ENCODE assay signal across 1 cellular context in the genomic region with DNA sequence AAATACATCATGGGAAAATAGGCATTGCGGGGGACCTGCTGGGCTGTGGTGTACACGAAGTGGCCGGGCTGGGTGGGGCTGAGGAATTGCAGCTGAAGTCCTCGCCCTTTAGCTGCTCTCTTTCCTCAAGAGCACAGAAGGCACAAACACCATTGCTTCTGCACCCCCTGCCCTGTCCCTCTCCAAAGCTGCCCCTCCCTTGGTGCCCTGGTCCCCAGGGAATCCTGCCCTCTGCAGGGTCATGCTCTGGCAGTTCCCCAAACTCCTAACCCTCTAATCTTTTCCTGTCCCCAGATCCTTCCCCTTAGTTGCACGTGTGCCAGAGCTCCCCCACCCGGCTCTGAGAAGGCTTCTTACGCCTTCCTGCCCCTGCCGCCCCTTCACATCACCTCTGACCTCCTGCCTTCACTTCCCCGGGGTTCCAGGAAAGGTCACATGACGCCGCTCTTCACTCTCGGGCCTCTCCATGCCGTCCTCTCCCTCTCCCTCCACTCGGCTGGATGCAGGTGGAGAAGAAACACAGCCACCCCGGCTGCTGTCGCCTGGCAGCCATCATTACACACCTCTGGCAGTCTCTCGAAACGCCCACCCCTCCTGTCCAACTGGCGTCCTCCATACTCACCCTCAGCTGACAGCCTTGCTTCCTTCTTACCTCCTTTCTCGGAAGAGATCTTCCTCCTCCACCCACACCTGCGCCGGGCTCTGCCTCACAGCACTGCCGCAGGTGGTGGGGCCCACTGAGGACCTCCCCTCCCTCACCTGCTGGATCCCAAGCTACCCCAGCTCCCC.
TF ChIP-seq lines count a peak whose summit lies in the region.

No MANE protein-coding gene starts in this region.

TF ChIP-seq in GM23338, 12 proteins besides CTCF, POLR2A, EP300 and RAD21 (continued from another document):
- TF ChIP-seq REST (IDR thresholded peaks at IDR 0.05; ENCODE audit: unreplicated experiment) (no peak), ZNF114 (CRISPR knock-in tag; IDR thresholded peaks at IDR 0.05) (no peak)
- TF ChIP-seq, protein P1, sequence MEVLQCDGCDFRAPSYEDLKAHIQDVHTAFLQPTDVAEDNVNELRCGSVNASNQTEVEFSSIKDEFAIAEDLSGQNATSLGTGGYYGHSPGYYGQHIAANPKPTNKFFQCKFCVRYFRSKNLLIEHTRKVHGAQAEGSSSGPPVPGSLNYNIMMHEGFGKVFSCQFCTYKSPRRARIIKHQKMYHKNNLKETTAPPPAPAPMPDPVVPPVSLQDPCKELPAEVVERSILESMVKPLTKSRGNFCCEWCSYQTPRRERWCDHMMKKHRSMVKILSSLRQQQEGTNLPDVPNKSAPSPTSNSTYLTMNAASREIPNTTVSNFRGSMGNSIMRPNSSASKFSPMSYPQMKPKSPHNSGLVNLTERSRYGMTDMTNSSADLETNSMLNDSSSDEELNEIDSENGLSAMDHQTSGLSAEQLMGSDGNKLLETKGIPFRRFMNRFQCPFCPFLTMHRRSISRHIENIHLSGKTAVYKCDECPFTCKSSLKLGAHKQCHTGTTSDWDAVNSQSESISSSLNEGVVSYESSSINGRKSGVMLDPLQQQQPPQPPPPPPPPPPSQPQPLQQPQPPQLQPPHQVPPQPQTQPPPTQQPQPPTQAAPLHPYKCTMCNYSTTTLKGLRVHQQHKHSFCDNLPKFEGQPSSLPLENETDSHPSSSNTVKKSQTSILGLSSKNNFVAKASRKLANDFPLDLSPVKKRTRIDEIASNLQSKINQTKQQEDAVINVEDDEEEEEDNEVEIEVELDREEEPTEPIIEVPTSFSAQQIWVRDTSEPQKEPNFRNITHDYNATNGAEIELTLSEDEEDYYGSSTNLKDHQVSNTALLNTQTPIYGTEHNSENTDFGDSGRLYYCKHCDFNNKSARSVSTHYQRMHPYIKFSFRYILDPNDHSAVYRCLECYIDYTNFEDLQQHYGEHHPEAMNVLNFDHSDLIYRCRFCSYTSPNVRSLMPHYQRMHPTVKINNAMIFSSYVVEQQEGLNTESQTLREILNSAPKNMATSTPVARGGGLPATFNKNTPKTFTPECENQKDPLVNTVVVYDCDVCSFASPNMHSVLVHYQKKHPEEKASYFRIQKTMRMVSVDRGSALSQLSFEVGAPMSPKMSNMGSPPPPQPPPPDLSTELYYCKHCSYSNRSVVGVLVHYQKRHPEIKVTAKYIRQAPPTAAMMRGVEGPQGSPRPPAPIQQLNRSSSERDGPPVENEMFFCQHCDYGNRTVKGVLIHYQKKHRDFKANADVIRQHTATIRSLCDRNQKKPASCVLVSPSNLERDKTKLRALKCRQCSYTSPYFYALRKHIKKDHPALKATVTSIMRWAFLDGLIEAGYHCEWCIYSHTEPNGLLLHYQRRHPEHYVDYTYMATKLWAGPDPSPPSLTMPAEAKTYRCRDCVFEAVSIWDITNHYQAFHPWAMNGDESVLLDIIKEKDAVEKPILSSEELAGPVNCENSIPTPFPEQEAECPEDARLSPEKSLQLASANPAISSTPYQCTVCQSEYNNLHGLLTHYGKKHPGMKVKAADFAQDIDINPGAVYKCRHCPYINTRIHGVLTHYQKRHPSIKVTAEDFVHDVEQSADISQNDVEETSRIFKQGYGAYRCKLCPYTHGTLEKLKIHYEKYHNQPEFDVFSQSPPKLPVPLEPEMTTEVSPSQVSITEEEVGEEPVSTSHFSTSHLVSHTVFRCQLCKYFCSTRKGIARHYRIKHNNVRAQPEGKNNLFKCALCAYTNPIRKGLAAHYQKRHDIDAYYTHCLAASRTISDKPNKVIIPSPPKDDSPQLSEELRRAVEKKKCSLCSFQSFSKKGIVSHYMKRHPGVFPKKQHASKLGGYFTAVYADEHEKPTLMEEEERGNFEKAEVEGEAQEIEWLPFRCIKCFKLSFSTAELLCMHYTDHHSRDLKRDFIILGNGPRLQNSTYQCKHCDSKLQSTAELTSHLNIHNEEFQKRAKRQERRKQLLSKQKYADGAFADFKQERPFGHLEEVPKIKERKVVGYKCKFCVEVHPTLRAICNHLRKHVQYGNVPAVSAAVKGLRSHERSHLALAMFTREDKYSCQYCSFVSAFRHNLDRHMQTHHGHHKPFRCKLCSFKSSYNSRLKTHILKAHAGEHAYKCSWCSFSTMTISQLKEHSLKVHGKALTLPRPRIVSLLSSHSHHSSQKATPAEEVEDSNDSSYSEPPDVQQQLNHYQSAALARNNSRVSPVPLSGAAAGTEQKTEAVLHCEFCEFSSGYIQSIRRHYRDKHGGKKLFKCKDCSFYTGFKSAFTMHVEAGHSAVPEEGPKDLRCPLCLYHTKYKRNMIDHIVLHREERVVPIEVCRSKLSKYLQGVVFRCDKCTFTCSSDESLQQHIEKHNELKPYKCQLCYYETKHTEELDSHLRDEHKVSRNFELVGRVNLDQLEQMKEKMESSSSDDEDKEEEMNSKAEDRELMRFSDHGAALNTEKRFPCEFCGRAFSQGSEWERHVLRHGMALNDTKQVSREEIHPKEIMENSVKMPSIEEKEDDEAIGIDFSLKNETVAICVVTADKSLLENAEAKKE (CRISPR knock-in tag; IDR thresholded peaks at IDR 0.05), result no peak
